In genomic region chr19:19422156-19422555, GRCh38 we compare ENCODE assay signal across 17 cellular contexts. TPM values are rescaled to one million over a fixed set of nuclear protein-coding genes. Genes with fewer than 3 reads are reported as not detected.
A peak's percentile ranks its signal among the peaks of the same experiment; 100 is the strongest.
DNase-seq lines count a peak whose midpoint lies in the region; ATAC-seq and TF ChIP-seq lines count a peak whose summit lies in the region.
"Had no signal": no experiment of that assay in that cellular context is flagged by ENCODE, and none has a peak within 500 bp of the region (broad histone marks: within the 10 kb centered on the region; RNA-seq: fewer than 3 reads in every experiment).

No MANE protein-coding gene starts in this region.

- POLR2A ChIA-PET in CD8-positive, alpha-beta T cell (lab: Charles Lee): no interaction called here
- POLR2A ChIA-PET in RWPE1 (lab: Yijun Ruan, JAX; ENCODE audit: low non-redundant PET): no interaction called here

- H3K4me2 ChIP-seq in osteoblast (ENCODE audit: insufficient read depth, low read length): no peak overlapping the region
- H3K4me2 ChIP-seq: KMS-11, PC-9 had no signal

- no peaks in the 10 kb centered on the region for H3K27me3 ChIP-seq in CD8-positive, alpha-beta T cell (ENCODE audit: insufficient read depth, low read length)
- H3K27me3 ChIP-seq in endodermal cell (ENCODE audit: control insufficient read depth, insufficient read depth, low read length, poor library complexity, severe bottlenecking): no peaks in the 10 kb centered on the region
- H3K27me3 ChIP-seq in osteoblast (ENCODE audit: insufficient read depth, low read length): no peaks in the 10 kb centered on the region
- H3K27me3 ChIP-seq in upper lobe of left lung: no peaks in the 10 kb centered on the region
- H3K27me3 ChIP-seq: BLaER1 had no signal

- no peak for TF ChIP-seq CTCF in CD8-positive, alpha-beta T cell (IDR thresholded peaks at IDR 0.05)
- TF ChIP-seq CTCF in RWPE1 (conservative IDR thresholded peaks at IDR 0.05; ENCODE audit: low read depth) (no peak), endodermal cell (conservative IDR thresholded peaks at IDR 0.05) (no peak), osteoblast (IDR thresholded peaks at IDR 0.05; ENCODE audit: extremely low read depth, low read depth, low read length) (no peak), upper lobe of left lung (IDR thresholded peaks at IDR 0.05) (no peak)

- TF ChIP-seq EP300 in upper lobe of left lung (IDR thresholded peaks at IDR 0.05): no peak

- H2AFZ ChIP-seq in osteoblast (ENCODE audit: low read length): no peak overlapping the region
- H2AFZ ChIP-seq: GM23248, PC-9 had no signal

- intact Hi-C loops in CD8-positive, alpha-beta T cell (cut with DNase I, micrococcal nuclease): no loop called here

- H4K20me1 ChIP-seq in osteoblast (ENCODE audit: insufficient read depth, low read length): peaks cover 65% of the 10 kb centered on the region

- no peak overlapping the region for H3K4me3 Mint-ChIP-seq in CD8-positive, alpha-beta T cell
- no peak overlapping the region for H3K4me3 Mint-ChIP-seq in endodermal cell

- CTCF ChIA-PET in CD8-positive, alpha-beta T cell (lab: Charles Lee): no interaction called here
- CTCF ChIA-PET in RWPE1 (lab: Yijun Ruan, JAX): no interaction called here

- H3K4me3 ChIP-seq in CD8-positive, alpha-beta T cell (ENCODE audit: low read depth, low read length): no peak overlapping the region
- H3K4me3 ChIP-seq in endodermal cell (ENCODE audit: low read length) (no peak overlapping the region), osteoblast (ENCODE audit: insufficient read depth, low read length) (no peak overlapping the region), upper lobe of left lung (no peak overlapping the region)
- H3K4me3 ChIP-seq: BLaER1, GM23248, PC-9 had no signal

- H3K9me3 ChIP-seq in CD8-positive, alpha-beta T cell (ENCODE audit: low read length): no peaks in the 10 kb centered on the region
- H3K9me3 ChIP-seq in endodermal cell (ENCODE audit: control insufficient read depth, low read length) (no peaks in the 10 kb centered on the region), osteoblast (ENCODE audit: low read depth, low read length) (no peaks in the 10 kb centered on the region), upper lobe of left lung (no peaks in the 10 kb centered on the region)
- H3K9me3 ChIP-seq: BLaER1 had no signal

- H3K4me1 Mint-ChIP-seq in CD8-positive, alpha-beta T cell (ENCODE audit: low read depth): peaks cover 88% of the 10 kb centered on the region
- peaks cover 4% of the 10 kb centered on the region for H3K4me1 Mint-ChIP-seq in endodermal cell

- H3K79me2 ChIP-seq in osteoblast (ENCODE audit: insufficient read depth, low read length): peaks cover 98% of the 10 kb centered on the region

- peak overlapping the region; percentile 78 for H3K27ac Mint-ChIP-seq in CD8-positive, alpha-beta T cell
- peak overlapping the region; percentile 26 for H3K27ac Mint-ChIP-seq in endodermal cell

- peaks cover 3% of the 10 kb centered on the region for H3K36me3 ChIP-seq in CD8-positive, alpha-beta T cell (ENCODE audit: insufficient read depth, low read length)
- H3K36me3 ChIP-seq in endodermal cell (ENCODE audit: control insufficient read depth, insufficient read depth, low read length): peaks cover 5% of the 10 kb centered on the region
- H3K36me3 ChIP-seq in osteoblast (ENCODE audit: insufficient read depth, low read length): no peaks in the 10 kb centered on the region
- H3K36me3 ChIP-seq in upper lobe of left lung: no peaks in the 10 kb centered on the region

- 93 to 94% methylated on average over 3 to 5 of the region's 5 CpGs for WGBS in endodermal cell (ENCODE audit: insufficient coverage in 1 of 2, insufficient read length in 1 of 2), 2 experiments
- WGBS in upper lobe of left lung, 2 donors: 97 to 100% methylated on average over 4 to 5 of the region's 5 CpGs

- no peak for ATAC-seq in CD8-positive, alpha-beta T cell
- ATAC-seq in upper lobe of left lung (ENCODE audit: low FRiP score in 2 of 2): no peak

- no peak overlapping the region for H3K9ac ChIP-seq in endodermal cell (ENCODE audit: extremely low read depth, low read length, poor library complexity, severe bottlenecking)
- H3K9ac ChIP-seq: BLaER1, GM23248, KMS-11 had no signal

- peaks cover 9% of the 10 kb centered on the region for H3K36me3 Mint-ChIP-seq in CD8-positive, alpha-beta T cell
- peaks cover 14% of the 10 kb centered on the region for H3K36me3 Mint-ChIP-seq in endodermal cell (ENCODE audit: low read depth)

- H3K9me3 Mint-ChIP-seq in CD8-positive, alpha-beta T cell: no peaks in the 10 kb centered on the region
- no peaks in the 10 kb centered on the region for H3K9me3 Mint-ChIP-seq in endodermal cell

- no peak overlapping the region for H3K27ac ChIP-seq in CD8-positive, alpha-beta T cell (ENCODE audit: low read depth, low read length)
- H3K27ac ChIP-seq in RWPE1: peak overlapping the region; percentile 22; the same call in 1 of the 2 replicates
- no peak overlapping the region for H3K27ac ChIP-seq in endodermal cell (ENCODE audit: low read depth, low read length)
- H3K27ac ChIP-seq in osteoblast (ENCODE audit: low read depth, low read length): peak overlapping the region; percentile 50
- no peak overlapping the region for H3K27ac ChIP-seq in upper lobe of left lung
- H3K27ac ChIP-seq: GM23248, KMS-11, PC-9 had no signal

- H3K27me3 Mint-ChIP-seq in CD8-positive, alpha-beta T cell (ENCODE audit: low read depth): no peaks in the 10 kb centered on the region
- H3K27me3 Mint-ChIP-seq in endodermal cell (ENCODE audit: insufficient read depth): no peaks in the 10 kb centered on the region

- DNase-seq in CD8-positive, alpha-beta T cell: no peak
- DNase-seq in RWPE1 (ENCODE audit: low spot score) (no peak), endodermal cell (no peak), osteoblast (ENCODE audit: insufficient read length, low spot score, missing footprints) (no peak), COLO668 (lab: John Stamatoyannopoulos, UW; ENCODE audit: unreplicated experiment) (no peak), upper lobe of left lung (no peak), NCI-H82 treated with DMSO at 0.1 percent for 48 hours (lab: John Stamatoyannopoulos, UW; ENCODE audit: unreplicated experiment) (no peak)
- DNase-seq: Calu3, DMS79, GF-D8, GM23248, NCI-H1105 treated with DMSO at 0.1 percent for 48 hours, NCI-H187, NCI-H69 had no signal

- peaks cover 67% of the 10 kb centered on the region for H3K4me1 ChIP-seq in CD8-positive, alpha-beta T cell (ENCODE audit: insufficient read depth, low read length)
- H3K4me1 ChIP-seq in endodermal cell (ENCODE audit: control insufficient read depth, insufficient read depth, low read length) (no peaks in the 10 kb centered on the region), osteoblast (ENCODE audit: insufficient read depth, low read length) (peaks cover 24% of the 10 kb centered on the region), upper lobe of left lung (peaks cover 27 to 64% (median 34%) of the 10 kb centered on the region in 4 donors)

- TF ChIP-seq POLR2A in upper lobe of left lung (IDR thresholded peaks at IDR 0.05): no peak

RNA-seq across cellular contexts. Expression of gene GATAD2A, which starts 16.7 kb away (rescaled TPM):
- total RNA-seq in CD8-positive, alpha-beta T cell: 100 to 1,000 TPM; 135 to 142 TPM
- 100 to 1,000 TPM; 115 to 126 TPM for total RNA-seq in endodermal cell
- 62.7 TPM for polyA plus RNA-seq in endodermal cell (2013, experiment 1 of 2)
- polyA plus RNA-seq in endodermal cell (2013, experiment 2 of 2): 56.7 TPM
- total RNA-seq in osteoblast: 48.6 and 48.9 TPM in 2 replicates
- 100 to 1,000 TPM in 2 of 6 donors, 10 to 100 TPM in 4; 60.8 to 182 (median 88.0) TPM for total RNA-seq in upper lobe of left lung

Comparison
In these comparisons a context has a peak if more than half of its experiments do, and no peak if none do; other contexts are left out.
1. H3K27ac ChIP-seq: peak in RWPE1 (single experiment) and osteoblast (single experiment); none in CD8-positive, alpha-beta T cell (single experiment), endodermal cell (single experiment) and upper lobe of left lung (0 of 4).